Comparison of ENCODE assay signal across 27 cellular contexts in genomic region chr6:44228433-44228832, GRCh38. TPM values are rescaled to one million over a fixed set of nuclear protein-coding genes. Genes with fewer than 3 reads are reported as not detected.
A peak's percentile ranks its signal among the peaks of the same experiment; 100 is the strongest.
DNase-seq lines count a peak whose midpoint lies in the region; ATAC-seq and TF ChIP-seq lines count a peak whose summit lies in the region.
"Had no signal": no experiment of that assay in that cellular context is flagged by ENCODE, and none has a peak within 500 bp of the region (broad histone marks: within the 10 kb centered on the region; RNA-seq: fewer than 3 reads in every experiment).

No MANE protein-coding gene starts in this region.

- peaks cover 11% of the 10 kb centered on the region; the same call in 1 of the 2 replicates for H3K4me1 ChIP-seq in H9 (ENCODE audit: insufficient read depth, low read length)
- peaks cover 67% of the 10 kb centered on the region for H3K4me1 ChIP-seq in mammary epithelial cell (ENCODE audit: insufficient read depth, low read length)
- H3K4me1 ChIP-seq in stomach smooth muscle (ENCODE audit: control insufficient read depth, insufficient read depth, low read length), result peaks cover 93% of the 10 kb centered on the region

- dilution Hi-C loops in mammary epithelial cell (cut with HindIII; ENCODE audit: low sequenced_read_pairs), result no loop called here

- no peak for ATAC-seq in HG03571 (IDR thresholded peaks at IDR 0.05; ENCODE audit: unreplicated experiment)
- ATAC-seq in HG02678 (IDR thresholded peaks at IDR 0.05; ENCODE audit: unreplicated experiment), result no peak
- ATAC-seq: activated CD4-positive, CD25-positive, alpha-beta regulatory T cell treated with anti-CD3 and anti-CD28 coated beads, Interleukin-2, amount 50 U/mL, for 24 hours; mucosa of descending colon; stimulated activated memory B cell treated with anti-CD40 and anti-IgM and Interleukin-4, amounts not matched to agents 10 μg/mL and 1 μg/mL and 100 μg/mL, for 72 hours; T-cell had no signal

- H3K4me1 Mint-ChIP-seq in H9 (peaks cover 27 to 42% of the 10 kb centered on the region in 2 experiments), nephron (peaks cover 62% of the 10 kb centered on the region)

- no peak overlapping the region for H3K9ac ChIP-seq in H9 (ENCODE audit: extremely low read depth, insufficient read length, low read length)
- H3K9ac ChIP-seq in mammary epithelial cell (ENCODE audit: insufficient read depth, low read length), result no peak overlapping the region
- peak overlapping the region; percentile 26 to 47 for H3K9ac ChIP-seq in stomach smooth muscle (ENCODE audit: low read length in 2 of 2)
- H3K9ac ChIP-seq: GM23248 had no signal

- H4K91ac ChIP-seq in H9 (ENCODE audit: insufficient read length, low read depth, low read length), result no peak overlapping the region

- H3K27ac ChIP-seq in H9 (ENCODE audit: insufficient read length, low read depth, low read length) (no peak overlapping the region), mammary epithelial cell (ENCODE audit: insufficient read depth, low read depth, low read length) (no peak overlapping the region), stomach smooth muscle (ENCODE audit: low read length) (peak overlapping the region; percentile 97)
- H3K27ac ChIP-seq: GM23248, SJSA1 had no signal

- no peak overlapping the region for H4K5ac ChIP-seq in H9 (ENCODE audit: insufficient read length, low read depth, low read length)

- H3K36me3 ChIP-seq in mammary epithelial cell (ENCODE audit: insufficient read depth, low read length) (peaks cover 2% of the 10 kb centered on the region), stomach smooth muscle (ENCODE audit: control insufficient read depth in 2 of 2, insufficient read depth in 2 of 2, low read length in 2 of 2) (peaks cover 22 to 32% of the 10 kb centered on the region in 2 donors)

- no peak overlapping the region for H3K18ac ChIP-seq in H9 (ENCODE audit: insufficient read length, low read depth, low read length)

- H2BK15ac ChIP-seq in H9 (ENCODE audit: low read depth, low read length), result no peak overlapping the region

- no peak overlapping the region for H3K56ac ChIP-seq in H9 (ENCODE audit: insufficient read length, low read depth, low read length)

- no peaks in the 10 kb centered on the region for H3K27me3 ChIP-seq in H9 (ENCODE audit: insufficient read depth, low read length)
- H3K27me3 ChIP-seq in mammary epithelial cell (ENCODE audit: insufficient read depth, low read length), result no peaks in the 10 kb centered on the region
- no peaks in the 10 kb centered on the region for H3K27me3 ChIP-seq in stomach smooth muscle (ENCODE audit: control insufficient read depth in 1 of 2, insufficient read depth in 2 of 2, low read length in 2 of 2)
- H3K27me3 ChIP-seq: SJSA1 had no signal

- intact Hi-C loops in mammary epithelial cell (cut with micrococcal nuclease), result no loop called here

- peak overlapping the region in 2 of 3 experiments; percentile 56 to 79; a peak in 2 of 7 replicates for H3K27ac Mint-ChIP-seq in H9
- peak overlapping the region; percentile 50 to 67 (median 57) for H3K27ac Mint-ChIP-seq in nephron
- H3K27ac Mint-ChIP-seq: activated CD4-positive, alpha-beta memory T cell treated with anti-CD3 and anti-CD28 coated beads for 36 hours; activated naive CD8-positive, alpha-beta T cell treated with anti-CD3 and anti-CD28 coated beads for 36 hours; CD4-positive, alpha-beta T cell; stimulated activated memory B cell treated with anti-CD40 and anti-IgM and Interleukin-4, amounts not matched to agents 10 μg/mL and 1 μg/mL and 100 μg/mL, for 72 hours; T-cell had no signal

- H3K9me3 ChIP-seq in H9 (ENCODE audit: control insufficient read depth, low read depth, low read length) (no peaks in the 10 kb centered on the region), mammary epithelial cell (replicated peaks; ENCODE audit: insufficient read depth, low read length) (no peaks in the 10 kb centered on the region), stomach smooth muscle (ENCODE audit: control insufficient read depth in 2 of 2, low read length in 2 of 2) (no peaks in the 10 kb centered on the region)
- H3K9me3 ChIP-seq: mucosa of descending colon had no signal

- peaks cover 7% of the 10 kb centered on the region for H3K23me2 ChIP-seq in H9 (ENCODE audit: insufficient read length, low read depth, low read length, poor library complexity, severe bottlenecking)

- no peak overlapping the region for H2BK12ac ChIP-seq in H9 (ENCODE audit: insufficient read length, low read depth, low read length)

- H2AFZ ChIP-seq in H9 (ENCODE audit: low read length), result no peak overlapping the region
- no peak overlapping the region for H2AFZ ChIP-seq in mammary epithelial cell (ENCODE audit: low read depth, low read length)
- H2AFZ ChIP-seq: GM23248 had no signal

- in situ Hi-C loops in mammary epithelial cell (cut with MboI; ENCODE audit: low sequenced_read_pairs in 2 of 2), result loop anchor here in 1 of 2 donors (25.0 kb wide), 1 partner anchor 141 kb away; no protein-coding TSS in a partner anchor

- no peaks in the 10 kb centered on the region for H3K27me3 Mint-ChIP-seq in H9 (ENCODE audit: low read depth)
- peaks cover 7% of the 10 kb centered on the region for H3K27me3 Mint-ChIP-seq in nephron (ENCODE audit: low read depth)
- H3K27me3 Mint-ChIP-seq: activated CD4-positive, alpha-beta memory T cell treated with anti-CD3 and anti-CD28 coated beads for 36 hours; activated naive CD8-positive, alpha-beta T cell treated with anti-CD3 and anti-CD28 coated beads for 36 hours; CD4-positive, alpha-beta T cell; stimulated activated memory B cell treated with anti-CD40 and anti-IgM and Interleukin-4, amounts not matched to agents 10 μg/mL and 1 μg/mL and 100 μg/mL, for 72 hours; T-cell had no signal

- BruUV-seq in mammary epithelial cell (replicated peaks; lab: Mats Ljungman, UMichigan), result no TSS peak

- H3K79me2 ChIP-seq in H9 (ENCODE audit: insufficient read depth, low read length) (peaks cover 17% of the 10 kb centered on the region; the same call in 1 of the 2 replicates), mammary epithelial cell (ENCODE audit: insufficient read depth, low read length) (peaks cover 46% of the 10 kb centered on the region)

- peaks cover 46 to 58% (median 51%) of the 10 kb centered on the region in 3 experiments for H3K36me3 Mint-ChIP-seq in H9 (ENCODE audit: insufficient read depth in 1 of 3, low read depth in 3 of 3)
- H3K36me3 Mint-ChIP-seq in nephron (ENCODE audit: low read depth), result no peaks in the 10 kb centered on the region
- H3K36me3 Mint-ChIP-seq: T-cell had no signal

- CTCF ChIA-PET in mammary epithelial cell (lab: Charles Lee; ENCODE audit: low non-redundant PET), result no interaction called here

- H3K4me2 ChIP-seq in H9 (ENCODE audit: insufficient read depth, insufficient read length, low read length) (no peak overlapping the region), mammary epithelial cell (ENCODE audit: insufficient read depth, low read depth, low read length) (peak overlapping the region; percentile 15)

- no peak overlapping the region for H4K8ac ChIP-seq in H9 (replicated peaks; ENCODE audit: insufficient read length, low read depth, low read length)

- H2BK20ac ChIP-seq in H9 (ENCODE audit: low read depth, low read length, poor library complexity, severe bottlenecking), result no peak overlapping the region

- H3K23ac ChIP-seq in H9 (ENCODE audit: insufficient read length, low read depth, low read length), result no peak overlapping the region

- H3K9me3 Mint-ChIP-seq in H9 (no peaks in the 10 kb centered on the region; a peak in 1 of 5 replicates), nephron (no peaks in the 10 kb centered on the region)
- H3K9me3 Mint-ChIP-seq: activated CD4-positive, alpha-beta memory T cell treated with anti-CD3 and anti-CD28 coated beads for 36 hours; activated naive CD8-positive, alpha-beta T cell treated with anti-CD3 and anti-CD28 coated beads for 36 hours; CD4-positive, alpha-beta T cell; stimulated activated memory B cell treated with anti-CD40 and anti-IgM and Interleukin-4, amounts not matched to agents 10 μg/mL and 1 μg/mL and 100 μg/mL, for 72 hours; T-cell had no signal

- TF ChIP-seq CTCF in H9 (conservative IDR thresholded peaks at IDR 0.05) (no peak), mammary epithelial cell (conservative IDR thresholded peaks at IDR 0.05 in 1 of 2, IDR thresholded peaks at IDR 0.05 in 1 of 2; ENCODE audit: extremely low read depth in 1 of 2, insufficient read depth in 1 of 2, low read depth in 1 of 2, low read length in 2 of 2) (no peak), nephron (IDR thresholded peaks at IDR 0.05; ENCODE audit: unreplicated experiment in 3 of 3) (no peak)

- no peak overlapping the region for H3T11ph ChIP-seq in H9 (ENCODE audit: low read length)

- peaks cover 17% of the 10 kb centered on the region for H3K79me1 ChIP-seq in H9 (ENCODE audit: insufficient read depth, low read depth, low read length, poor library complexity, severe bottlenecking)

- no peak overlapping the region for H3K4ac ChIP-seq in H9 (ENCODE audit: low read depth, low read length)

- H3K4me3 Mint-ChIP-seq in H9 (no peak overlapping the region), nephron (peak overlapping the region in 1 of 3 experiments; percentile 11)
- H3K4me3 Mint-ChIP-seq: activated CD4-positive, alpha-beta memory T cell treated with anti-CD3 and anti-CD28 coated beads for 36 hours; CD4-positive, alpha-beta T cell; stimulated activated memory B cell treated with anti-CD40 and anti-IgM and Interleukin-4, amounts not matched to agents 10 μg/mL and 1 μg/mL and 100 μg/mL, for 72 hours; T-cell had no signal

- H3K4me3 ChIP-seq in mammary epithelial cell (replicated peaks in 1 of 3; ENCODE audit: insufficient read depth in 1 of 3, low read depth in 2 of 3, low read length in 3 of 3), result no peak overlapping the region
- H3K4me3 ChIP-seq in stomach smooth muscle (ENCODE audit: low read length in 2 of 2), result peak overlapping the region; percentile 9 to 83
- H3K4me3 ChIP-seq: GM23248, mucosa of descending colon, SJSA1 had no signal

- WGBS in H9 (ENCODE audit: extremely low coverage, insufficient read length, low lambda C conversion rate), result no CpG with 5 or more reads among the region's 7 CpGs
- WGBS in mammary epithelial cell (ENCODE audit: low coverage, missing lambda C conversion rate), result 63% methylated on average over 6 of the region's 7 CpGs

- no peak overlapping the region for H2BK5ac ChIP-seq in H9 (ENCODE audit: insufficient read length, low read length)

- no peak overlapping the region for H2BK120ac ChIP-seq in H9 (ENCODE audit: low read depth, low read length, poor library complexity, severe bottlenecking)

- no peak overlapping the region for H3K14ac ChIP-seq in H9 (ENCODE audit: insufficient read depth, low read length)

- H2AK5ac ChIP-seq in H9 (ENCODE audit: insufficient read length, low read length), result no peak overlapping the region

- DNase-seq in H9 (no peak), mammary epithelial cell (no peak), AG20443 (ENCODE audit: low spot score) (no peak)
- DNase-seq in activated T-cell treated with anti-CD3 and anti-CD28 coated beads, Interleukin-2, amount 50 U/mL, for 1 hour, result no peak
- DNase-seq: activated CD4-positive, alpha-beta memory T cell treated with anti-CD3 and anti-CD28 coated beads for 36 hours; activated CD8-positive, alpha-beta memory T cell treated with anti-CD3 and anti-CD28 coated beads, Interleukin-2, amount 50 U/mL, for 48 hours; activated effector memory CD4-positive, alpha-beta T cell treated with Interleukin-2 at 50 U/mL for 16 hours; activated naive CD8-positive, alpha-beta T cell treated with anti-CD3 and anti-CD28 coated beads for 36 hours; CD4-positive, alpha-beta T cell; effector CD4-positive, alpha-beta T cell; mucosa of descending colon; NCI-H1694 treated with DMSO at 0.1 percent for 48 hours; NCI-H524 treated with DMSO at 0.1 percent for 48 hours; stimulated activated CD4-positive, alpha-beta T cell treated with anti-CD3 and anti-CD28 coated beads, Interleukin-4, amount 100 ng/mL, for 1 hour; T-cell had no signal

- peaks cover 2% of the 10 kb centered on the region for H4K20me1 ChIP-seq in H9 (ENCODE audit: control insufficient read depth, insufficient read depth, insufficient read length)
- no peaks in the 10 kb centered on the region for H4K20me1 ChIP-seq in mammary epithelial cell (ENCODE audit: insufficient read depth, low read length)

RNA-seq across cellular contexts. Expression of gene SLC29A1, which starts 5.0 kb away (rescaled TPM):
- total RNA-seq in H9 (2021), result 118 and 124 TPM in 2 replicates
- 10 to 100 TPM; 45.7 to 55.5 TPM for total RNA-seq in mammary epithelial cell
- 156 TPM for polyA plus RNA-seq in mammary epithelial cell
- 157 TPM for polyA minus RNA-seq in mammary epithelial cell

RNA-seq across cellular contexts. Expression of gene MYMX, which starts 11.7 kb away (rescaled TPM):
- total RNA-seq in H9 (2021) (1.1 and 1.8 TPM in 2 replicates), mammary epithelial cell (under 1 TPM in 1 of 2 donors, not detected in 1; 0.17 TPM)
- 0.12 TPM for polyA plus RNA-seq in mammary epithelial cell
- not detected for polyA minus RNA-seq in mammary epithelial cell
- total RNA-seq: activated CD4-positive, alpha-beta memory T cell treated with anti-CD3 and anti-CD28 coated beads for 36 hours; activated naive CD8-positive, alpha-beta T cell treated with anti-CD3 and anti-CD28 coated beads for 36 hours; CD4-positive, alpha-beta T cell; cerebellum; epithelial cell of proximal tubule; fibroblast of villous mesenchyme; GM23248; renal cortical epithelial cell; T-cell had no signal
- polyA plus RNA-seq: GM23248 had no signal

RNA-seq across cellular contexts. Expression of gene HSP90AB1, which starts 18.5 kb away (rescaled TPM):
- total RNA-seq in H9 (2021), result 1,986 and 2,056 TPM in 2 replicates
- 100 to 1,000 TPM; 872 to 986 TPM for total RNA-seq in mammary epithelial cell
- polyA plus RNA-seq in mammary epithelial cell, result 1,054 TPM
- polyA minus RNA-seq in mammary epithelial cell, result 1,190 TPM

RNA-seq across cellular contexts. Expression of gene SLC35B2, which starts 28.9 kb away (rescaled TPM):
- total RNA-seq in H9 (2021) (34.5 and 36.1 TPM in 2 replicates), mammary epithelial cell (10 to 100 TPM; 72.6 to 76.3 TPM)
- polyA plus RNA-seq in mammary epithelial cell, result 134 TPM
- 104 TPM for polyA minus RNA-seq in mammary epithelial cell

RNA-seq across cellular contexts. Expression of gene NFKBIE, which starts 36.9 kb away (rescaled TPM):
- total RNA-seq in H9 (2021), result 9.7 and 12.1 TPM in 2 replicates
- 10 to 100 TPM in 1 of 2 donors, 1 to 10 TPM in 1; 4.7 to 10.4 TPM for total RNA-seq in mammary epithelial cell
- 6.6 TPM for polyA plus RNA-seq in mammary epithelial cell
- 2.8 TPM for polyA minus RNA-seq in mammary epithelial cell

Comparison
In these comparisons a context has a peak if more than half of its experiments do, and no peak if none do; other contexts are left out.
1. H3K9ac ChIP-seq: peak in stomach smooth muscle (2 of 2); none in H9 (single experiment) and mammary epithelial cell (single experiment).
2. H3K4me3 ChIP-seq: peak in stomach smooth muscle (2 of 2); none in mammary epithelial cell (0 of 3).